In the genomic region with DNA sequence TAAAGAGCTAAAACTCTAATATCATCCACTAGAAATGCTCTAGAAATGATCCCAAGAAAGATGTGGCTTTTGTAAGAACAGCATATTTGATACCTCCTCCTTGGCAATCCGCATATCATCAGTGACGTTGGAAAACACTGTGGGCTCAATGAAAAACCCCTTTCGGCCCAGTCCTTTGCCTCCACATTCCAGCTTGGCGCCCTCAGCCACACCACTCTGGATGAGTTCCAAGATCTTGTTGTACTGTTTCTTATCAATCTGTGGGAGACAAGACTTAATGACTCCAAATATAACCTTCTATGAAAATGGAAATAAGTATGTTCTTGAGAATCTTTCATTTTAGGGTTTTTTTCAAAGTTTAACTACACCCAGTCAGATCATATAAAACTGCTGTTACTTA, we compare ENCODE assay signal across 18 cellular contexts.
DNase-seq lines count a peak whose midpoint lies in the region; ATAC-seq and TF ChIP-seq lines count a peak whose summit lies in the region.
"Had no signal": no experiment of that assay in that cellular context is flagged by ENCODE, and none has a peak within 500 bp of the region (broad histone marks: within the 10 kb centered on the region; RNA-seq: fewer than 3 reads in every experiment).

No MANE protein-coding gene starts in this region.

- H3K9me2 ChIP-seq in SK-N-SH = no peaks in the 10 kb centered on the region

- ATAC-seq in SK-N-SH treated with all-trans-retinoic acid at 6 μM for 48 hours (no peak), left ventricle myocardium superior (peak; percentile 23), heart left ventricle (no peak)
- ATAC-seq: A549, GM12878 had no signal

- H3K27ac ChIP-seq in SK-N-SH (ENCODE audit: low read depth in 2 of 2, low read length in 1 of 2) (no peak overlapping the region), heart left ventricle (no peak overlapping the region)
- H3K27ac ChIP-seq: 22Rv1, A549, BLaER1 had no signal

- H3K79me2 ChIP-seq in SK-N-SH (ENCODE audit: insufficient read depth) = no peaks in the 10 kb centered on the region

- H4K20me1 ChIP-seq in SK-N-SH (ENCODE audit: insufficient read depth) = no peaks in the 10 kb centered on the region
- H4K20me1 ChIP-seq: BLaER1 had no signal

- CTCF ChIA-PET in SK-N-SH (lab: Yijun Ruan, JAX) = interaction anchor here (1.0 to 1.6 kb wide), 2 partner anchors 58 to 105 kb away, joined by 3 to 5 read pairs; no protein-coding TSS in a partner anchor

- H3K36me3 ChIP-seq in SK-N-SH (replicated peaks in 1 of 2; ENCODE audit: control insufficient read depth in 1 of 2, insufficient read depth in 2 of 2, low read length in 1 of 2) (no peaks in the 10 kb centered on the region), heart left ventricle (peaks cover 0 to 27% (median 0%) of the 10 kb centered on the region in 9 donors)
- H3K36me3 ChIP-seq: BLaER1 had no signal

- TF ChIP-seq CTCF in SK-N-SH (IDR thresholded peaks at IDR 0.05) (no peak), heart left ventricle (IDR thresholded peaks at IDR 0.05) (no peak), fibroblast of pulmonary artery (IDR thresholded peaks at IDR 0.05; ENCODE audit: low read length, missing control alignments) (no peak), GM10266 (IDR thresholded peaks at IDR 0.05; ENCODE audit: control insufficient read depth, insufficient read depth, low read depth, missing control alignments) (no peak)

- POLR2A ChIA-PET in SK-N-SH (lab: Yijun Ruan, JAX) = no interaction called here

- no peak overlapping the region for H3K4me3 ChIP-seq in SK-N-SH (ENCODE audit: low read depth in 2 of 2, low read length in 1 of 2)
- no peak overlapping the region for H3K4me3 ChIP-seq in heart left ventricle
- no peak overlapping the region for H3K4me3 ChIP-seq in fibroblast of pulmonary artery (replicated peaks; ENCODE audit: low read depth, low read length)
- H3K4me3 ChIP-seq: A549, BLaER1, GM12878 had no signal

- intact Hi-C loops in left ventricle myocardium superior (cut with micrococcal nuclease) (no loop called here), heart left ventricle (cut with DNase I) (no loop called here)

- no peaks in the 10 kb centered on the region for H3K4me1 ChIP-seq in SK-N-SH (ENCODE audit: control insufficient read depth in 1 of 2, insufficient read depth in 2 of 2, low read depth in 1 of 2, low read length in 1 of 2)
- peaks cover 0 to 8% (median 0%) of the 10 kb centered on the region in 12 donors for H3K4me1 ChIP-seq in heart left ventricle
- H3K4me1 ChIP-seq: A549 had no signal

- 68% methylated on average over 4 of the region's 4 CpGs for WGBS in SK-N-SH (ENCODE audit: low lambda C conversion rate)
- 52 to 64% (median 59%) methylated on average over 4 of the region's 4 CpGs for WGBS in heart left ventricle, 4 donors

- no peak overlapping the region for H3K4me2 ChIP-seq in SK-N-SH
- H3K4me2 ChIP-seq: A549, BLaER1 had no signal

- H3K9ac ChIP-seq in SK-N-SH = no peak overlapping the region
- H3K9ac ChIP-seq: BLaER1 had no signal

- no peaks in the 10 kb centered on the region for H3K9me3 ChIP-seq in SK-N-SH
- no peaks in the 10 kb centered on the region for H3K9me3 ChIP-seq in heart left ventricle
- H3K9me3 ChIP-seq: A549, BLaER1 had no signal

- no peak for TF ChIP-seq POLR2A in heart left ventricle (IDR thresholded peaks at IDR 0.05)

- H3K27me3 ChIP-seq in SK-N-SH (ENCODE audit: insufficient read depth) = no peaks in the 10 kb centered on the region
- H3K27me3 ChIP-seq in heart left ventricle = no peaks in the 10 kb centered on the region
- H3K27me3 ChIP-seq: BLaER1 had no signal

- no peaks in the 10 kb centered on the region for H3F3A ChIP-seq in SK-N-SH (replicated peaks; ENCODE audit: insufficient read depth)

- no peak for TF ChIP-seq EP300 in SK-N-SH (IDR thresholded peaks at IDR 0.05; ENCODE audit: borderline replicate concordance in 1 of 2, low read depth in 1 of 2, low read length in 1 of 2)

- DNase-seq in SK-N-SH = no peak
- DNase-seq in left ventricle myocardium superior = no peak
- DNase-seq in heart left ventricle = no peak
- peak; percentile 29 for DNase-seq in fibroblast of pulmonary artery (ENCODE audit: low read depth)
- no peak for DNase-seq in GM10266 (ENCODE audit: extremely low spot score)
- no peak for DNase-seq in activated gamma-delta T cell (lab: John Stamatoyannopoulos, UW)
- DNase-seq: CD4-positive, alpha-beta memory T cell; DMS153; DMS79; GDM1; GOT3; H7; IMR-90 had no signal

- H2AFZ ChIP-seq in SK-N-SH (ENCODE audit: low read depth) = no peak overlapping the region

- TF ChIP-seq RAD21 in SK-N-SH (IDR thresholded peaks at IDR 0.05; ENCODE audit: low read length) = no peak

TF ChIP-seq in SK-N-SH treated with all-trans-retinoic acid at 6 μM for 48 hours, 23 proteins besides CTCF, POLR2A, EP300 and RAD21:
- peak; percentile 35; the same call in 1 of the 2 replicates for TF ChIP-seq ISL1 (CRISPR knock-in tag; IDR thresholded peaks at IDR 0.05)
- no peak for TF ChIP-seq ESRRG (CRISPR knock-in tag; IDR thresholded peaks at IDR 0.05)
- TF ChIP-seq ZNF8 (CRISPR knock-in tag; IDR thresholded peaks at IDR 0.05) = no peak
- TF ChIP-seq ZC3H10 (CRISPR knock-in tag; IDR thresholded peaks at IDR 0.05) = no peak
- no peak for TF ChIP-seq RARB (CRISPR knock-in tag; IDR thresholded peaks at IDR 0.05)
- no peak for TF ChIP-seq TCF4 (CRISPR knock-in tag; IDR thresholded peaks at IDR 0.05; ENCODE audit: borderline replicate concordance)
- no peak for TF ChIP-seq OSR1 (CRISPR knock-in tag; IDR thresholded peaks at IDR 0.05)
- TF ChIP-seq GLIS3 (CRISPR knock-in tag; IDR thresholded peaks at IDR 0.05) = no peak

TF ChIP-seq in SK-N-SH, 30 proteins besides CTCF, POLR2A, EP300 and RAD21:
- TF ChIP-seq GATA2 (CRISPR knock-in tag; IDR thresholded peaks at IDR 0.05) = no peak
- no peak for TF ChIP-seq POLR2AphosphoS5 (IDR thresholded peaks at IDR 0.05; ENCODE audit: low read depth, low read length)
- TF ChIP-seq FOXJ3 (CRISPR knock-in tag; IDR thresholded peaks at IDR 0.05) = no peak
- no peak for TF ChIP-seq ELF1 (IDR thresholded peaks at IDR 0.05)
- TF ChIP-seq, protein P1, sequence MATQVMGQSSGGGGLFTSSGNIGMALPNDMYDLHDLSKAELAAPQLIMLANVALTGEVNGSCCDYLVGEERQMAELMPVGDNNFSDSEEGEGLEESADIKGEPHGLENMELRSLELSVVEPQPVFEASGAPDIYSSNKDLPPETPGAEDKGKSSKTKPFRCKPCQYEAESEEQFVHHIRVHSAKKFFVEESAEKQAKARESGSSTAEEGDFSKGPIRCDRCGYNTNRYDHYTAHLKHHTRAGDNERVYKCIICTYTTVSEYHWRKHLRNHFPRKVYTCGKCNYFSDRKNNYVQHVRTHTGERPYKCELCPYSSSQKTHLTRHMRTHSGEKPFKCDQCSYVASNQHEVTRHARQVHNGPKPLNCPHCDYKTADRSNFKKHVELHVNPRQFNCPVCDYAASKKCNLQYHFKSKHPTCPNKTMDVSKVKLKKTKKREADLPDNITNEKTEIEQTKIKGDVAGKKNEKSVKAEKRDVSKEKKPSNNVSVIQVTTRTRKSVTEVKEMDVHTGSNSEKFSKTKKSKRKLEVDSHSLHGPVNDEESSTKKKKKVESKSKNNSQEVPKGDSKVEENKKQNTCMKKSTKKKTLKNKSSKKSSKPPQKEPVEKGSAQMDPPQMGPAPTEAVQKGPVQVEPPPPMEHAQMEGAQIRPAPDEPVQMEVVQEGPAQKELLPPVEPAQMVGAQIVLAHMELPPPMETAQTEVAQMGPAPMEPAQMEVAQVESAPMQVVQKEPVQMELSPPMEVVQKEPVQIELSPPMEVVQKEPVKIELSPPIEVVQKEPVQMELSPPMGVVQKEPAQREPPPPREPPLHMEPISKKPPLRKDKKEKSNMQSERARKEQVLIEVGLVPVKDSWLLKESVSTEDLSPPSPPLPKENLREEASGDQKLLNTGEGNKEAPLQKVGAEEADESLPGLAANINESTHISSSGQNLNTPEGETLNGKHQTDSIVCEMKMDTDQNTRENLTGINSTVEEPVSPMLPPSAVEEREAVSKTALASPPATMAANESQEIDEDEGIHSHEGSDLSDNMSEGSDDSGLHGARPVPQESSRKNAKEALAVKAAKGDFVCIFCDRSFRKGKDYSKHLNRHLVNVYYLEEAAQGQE (IDR thresholded peaks at IDR 0.05; ENCODE audit: low read depth, low read length) = no peak
- no peak for TF ChIP-seq NFIC (IDR thresholded peaks at IDR 0.05; ENCODE audit: borderline replicate concordance)
- TF ChIP-seq SMC3 (IDR thresholded peaks at IDR 0.05; ENCODE audit: low read depth, low read length) = no peak
- TF ChIP-seq, protein P2, sequence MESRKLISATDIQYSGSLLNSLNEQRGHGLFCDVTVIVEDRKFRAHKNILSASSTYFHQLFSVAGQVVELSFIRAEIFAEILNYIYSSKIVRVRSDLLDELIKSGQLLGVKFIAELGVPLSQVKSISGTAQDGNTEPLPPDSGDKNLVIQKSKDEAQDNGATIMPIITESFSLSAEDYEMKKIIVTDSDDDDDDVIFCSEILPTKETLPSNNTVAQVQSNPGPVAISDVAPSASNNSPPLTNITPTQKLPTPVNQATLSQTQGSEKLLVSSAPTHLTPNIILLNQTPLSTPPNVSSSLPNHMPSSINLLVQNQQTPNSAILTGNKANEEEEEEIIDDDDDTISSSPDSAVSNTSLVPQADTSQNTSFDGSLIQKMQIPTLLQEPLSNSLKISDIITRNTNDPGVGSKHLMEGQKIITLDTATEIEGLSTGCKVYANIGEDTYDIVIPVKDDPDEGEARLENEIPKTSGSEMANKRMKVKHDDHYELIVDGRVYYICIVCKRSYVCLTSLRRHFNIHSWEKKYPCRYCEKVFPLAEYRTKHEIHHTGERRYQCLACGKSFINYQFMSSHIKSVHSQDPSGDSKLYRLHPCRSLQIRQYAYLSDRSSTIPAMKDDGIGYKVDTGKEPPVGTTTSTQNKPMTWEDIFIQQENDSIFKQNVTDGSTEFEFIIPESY (IDR thresholded peaks at IDR 0.05; ENCODE audit: borderline replicate concordance, low read depth) = no peak
